Comparison of ENCODE assay signal across 23 cellular contexts in genomic region chr1:6129313-6129712, GRCh38. TPM values are rescaled to one million over a fixed set of nuclear protein-coding genes. Genes with fewer than 3 reads are reported as not detected.
"Had no signal": no experiment of that assay in that cellular context is flagged by ENCODE, and none has a peak within 500 bp of the region (broad histone marks: within the 10 kb centered on the region; RNA-seq: fewer than 3 reads in every experiment).

No MANE protein-coding gene starts in this region.

- H3K9me3 Mint-ChIP-seq: activated T-helper 2 cell treated with anti-CD3 and anti-CD28 coated beads, Interferon-gamma antibody, Interleukin-2, Interleukin-4, amounts not matched to agents 10 μg/mL and 5 μg/mL and 100 μg/mL, durations not matched to agents 14 hours and 24 hours and 36 hours had no signal

- H3K9me3 ChIP-seq: ascending aorta, gastrocnemius medialis, neutrophil, uterus had no signal

- ATAC-seq: activated CD8-positive, alpha-beta memory T cell treated with anti-CD3 and anti-CD28 coated beads, Interleukin-2, amount 10 ng/mL, durations not matched to agents 7 days and 5 days; gastrocnemius medialis; naive thymus-derived CD8-positive, alpha-beta T cell; stimulated activated naive CD8-positive, alpha-beta T cell treated with anti-CD3 and anti-CD28 coated beads, Interleukin-15, Interleukin-2, amounts not matched to agents 100 U/mL and 50 U/mL, for 24 hours had no signal

- H3K4me1 ChIP-seq: ascending aorta, breast epithelium, gastrocnemius medialis, parathyroid adenoma, uterus had no signal

- H3K27me3 ChIP-seq: ascending aorta, uterus had no signal

- H3K4me3 ChIP-seq: ascending aorta, breast epithelium, gastrocnemius medialis, tibial nerve, uterus had no signal

- H2AFZ ChIP-seq: parathyroid adenoma had no signal

- H3K36me3 Mint-ChIP-seq: activated CD8-positive, alpha-beta memory T cell treated with anti-CD3 and anti-CD28 coated beads, Interleukin-2, amount 10 ng/mL, durations not matched to agents 7 days and 5 days had no signal

- H3K27ac Mint-ChIP-seq: activated CD4-positive, alpha-beta memory T cell treated with anti-CD3 and anti-CD28 coated beads, Interleukin-2, amount 10 ng/mL, durations not matched to agents 7 days and 5 days; activated CD8-positive, alpha-beta memory T cell treated with anti-CD3 and anti-CD28 coated beads, Interleukin-2, amount 10 ng/mL, durations not matched to agents 7 days and 5 days; activated T-helper 2 cell treated with anti-CD3 and anti-CD28 coated beads, Interferon-gamma antibody, Interleukin-2, Interleukin-4, amounts not matched to agents 10 μg/mL and 5 μg/mL and 100 μg/mL, durations not matched to agents 14 hours and 24 hours and 36 hours; T-helper 2 cell treated with Interferon-gamma antibody and Interleukin-4, amounts not matched to agents 5 μg/mL and 100 μg/mL, for 36 hours had no signal

- H3K27me3 Mint-ChIP-seq: activated CD4-positive, alpha-beta memory T cell treated with anti-CD3 and anti-CD28 coated beads, Interleukin-2, amount 10 ng/mL, durations not matched to agents 7 days and 5 days; activated CD8-positive, alpha-beta memory T cell treated with anti-CD3 and anti-CD28 coated beads, Interleukin-2, amount 10 ng/mL, durations not matched to agents 7 days and 5 days had no signal

- H3K79me2 ChIP-seq: parathyroid adenoma had no signal

- H3K9ac ChIP-seq: parathyroid adenoma had no signal

- H3K36me3 ChIP-seq: ascending aorta, breast epithelium, gastrocnemius medialis, neutrophil, uterus had no signal

- FAIRE-seq: endometrium had no signal

- DNase-seq: activated CD4-positive, alpha-beta memory T cell treated with anti-CD3 and anti-CD28 coated beads, Interleukin-2, amount 10 ng/mL, durations not matched to agents 7 days and 5 days; activated CD4-positive, alpha-beta T cell treated with anti-CD3 and anti-CD28 coated beads for 48 hours; activated CD4-positive, CD25-positive, alpha-beta regulatory T cell; activated CD8-positive, alpha-beta memory T cell treated with anti-CD3 and anti-CD28 coated beads, Interleukin-2, amount 10 ng/mL, durations not matched to agents 7 days and 5 days; activated naive CD4-positive, alpha-beta T cell treated with Interleukin-2 at 50 U/mL for 16 hours; activated T-cell treated with anti-CD3 and anti-CD28 coated beads, Interleukin-2, amount 50 U/mL, for 1 hour; cortex of kidney; gastrocnemius medialis; head of caudate nucleus; kidney glomerular epithelial cell; mesendoderm; naive thymus-derived CD8-positive, alpha-beta T cell; stimulated activated naive CD8-positive, alpha-beta T cell treated with anti-CD3 and anti-CD28 coated beads, Interleukin-15, Interleukin-2, amounts not matched to agents 100 U/mL and 50 U/mL, for 24 hours; uterus had no signal

- H3K27ac ChIP-seq: ascending aorta, breast epithelium, gastrocnemius medialis, neutrophil, parathyroid adenoma, tibial nerve, uterus had no signal

- H3K4me3 Mint-ChIP-seq: activated CD4-positive, alpha-beta memory T cell treated with anti-CD3 and anti-CD28 coated beads, Interleukin-2, amount 10 ng/mL, durations not matched to agents 7 days and 5 days; activated CD8-positive, alpha-beta memory T cell treated with anti-CD3 and anti-CD28 coated beads, Interleukin-2, amount 10 ng/mL, durations not matched to agents 7 days and 5 days; naive thymus-derived CD8-positive, alpha-beta T cell; T-helper 2 cell treated with Interferon-gamma antibody and Interleukin-4, amounts not matched to agents 5 μg/mL and 100 μg/mL, for 36 hours had no signal

RNA-seq across cellular contexts. Expression of gene CHD5, which starts 50.8 kb away (rescaled TPM):
- total RNA-seq: skeletal muscle tissue had no signal
